In the genomic region with DNA sequence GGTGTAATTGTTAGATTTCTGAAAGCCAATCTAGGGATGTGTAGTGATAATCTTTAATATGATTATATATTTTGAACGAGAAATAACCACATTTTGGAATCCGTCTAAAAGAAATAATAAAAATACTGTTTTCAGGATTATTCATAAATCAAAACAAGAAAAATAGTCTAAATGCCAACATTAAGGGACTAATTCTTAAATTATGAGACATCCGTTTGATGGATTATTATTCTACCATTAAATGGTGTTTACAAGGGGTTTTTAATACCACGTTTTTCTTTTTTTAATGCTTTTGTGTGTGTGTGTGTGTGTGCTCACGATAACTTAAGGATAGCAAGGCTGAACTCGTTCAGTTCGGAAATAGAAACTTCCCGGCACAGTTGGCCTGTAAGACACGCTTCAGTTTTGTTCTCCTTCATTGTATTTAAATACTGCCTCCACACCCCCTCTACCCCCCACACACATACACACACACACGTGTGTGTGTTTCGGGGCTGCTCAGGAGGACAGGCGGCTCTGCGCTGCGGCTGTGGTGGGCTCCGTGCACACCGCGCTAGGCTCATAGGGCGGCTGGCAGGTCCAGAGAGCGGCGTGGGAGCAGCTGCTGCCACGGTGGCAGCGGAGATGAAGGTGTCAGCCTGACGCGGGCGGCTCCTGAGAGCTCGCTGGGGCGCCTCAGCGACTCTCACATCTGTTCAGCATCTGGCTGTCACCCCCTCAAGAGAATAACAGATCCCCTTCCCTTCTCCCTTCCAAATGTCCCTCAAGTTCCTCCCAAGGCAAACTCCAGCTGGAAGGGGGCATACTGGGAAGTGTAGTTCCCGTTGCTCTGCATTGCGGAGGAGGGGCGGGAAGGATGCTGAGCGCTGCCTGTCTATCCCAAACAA, we compare ENCODE assay signal across 8 cellular contexts. TPM values are rescaled to one million over a fixed set of nuclear protein-coding genes. Genes with fewer than 3 reads are reported as not detected.
DNase-seq lines count a peak whose midpoint lies in the region; ATAC-seq, FAIRE-seq and TF ChIP-seq lines count a peak whose summit lies in the region.

No MANE protein-coding gene starts in this region.

- ATAC-seq in Panc1 = peak; percentile 89
- peak in 1 of 2 donors; percentile 32 for ATAC-seq in lower lobe of right lung
- no peak for ATAC-seq in GM21367 (IDR thresholded peaks at IDR 0.05; ENCODE audit: unreplicated experiment)
- ATAC-seq in HG02798 (IDR thresholded peaks at IDR 0.05; ENCODE audit: poor library complexity, unreplicated experiment) = no peak

- in situ Hi-C loops in Panc1 (cut with HindIII; ENCODE audit: low pct_unique_long_range_greater_than_20kb, low sequenced_read_pairs) = no loop called here

- CTCF ChIA-PET in Panc1 (lab: Charles Lee) = interaction anchor here (0.6 kb wide), 1 partner anchor 289 kb away, joined by 3 read pairs; no protein-coding TSS in a partner anchor

- TF ChIP-seq CTCF in Panc1 (IDR thresholded peaks at IDR 0.05) (no peak), cardiac fibroblast (IDR thresholded peaks at IDR 0.05; ENCODE audit: low read depth, low read length) (no peak), lower lobe of right lung (IDR thresholded peaks at IDR 0.05) (no peak), tibial artery (IDR thresholded peaks at IDR 0.05) (no peak)

- H3K4me3 ChIP-seq in Panc1 (ENCODE audit: low read depth in 2 of 2, low read length in 2 of 2) (peak overlapping the region; percentile 37 to 40), cardiac fibroblast (replicated peaks in 1 of 2; ENCODE audit: low read depth in 2 of 2, low read length in 2 of 2) (peak overlapping the region; percentile 24 to 29), lower lobe of right lung (peak overlapping the region; percentile 46), tibial artery (peak overlapping the region; percentile 22 to 41)

- intact Hi-C loops in Panc1 (cut with micrococcal nuclease; ENCODE audit: unreplicated experiment) (no loop called here), lower lobe of right lung (cut with DNase I) (no loop called here), tibial artery (cut with DNase I; ENCODE audit: low total_unique reads) (no loop called here)

- H3K36me3 ChIP-seq in Panc1 (ENCODE audit: control insufficient read depth, insufficient read depth, low read length) (no peaks in the 10 kb centered on the region), lower lobe of right lung (no peaks in the 10 kb centered on the region), tibial artery (no peaks in the 10 kb centered on the region)

- DNase-seq in GM12892 (ENCODE audit: insufficient read length) = no peak
- no peak for DNase-seq in Panc1 (ENCODE audit: low read depth, low spot score)
- peak; percentile 17 to 29 for DNase-seq in cardiac fibroblast (ENCODE audit: low read depth in 2 of 2)
- peak; percentile 52 for DNase-seq in lower lobe of right lung
- no peak for DNase-seq in tibial artery
- DNase-seq in KG1 (lab: John Stamatoyannopoulos, UW) = no peak

- POLR2A ChIA-PET in Panc1 (lab: Charles Lee) = no interaction called here

- H3K4me1 ChIP-seq in Panc1 (ENCODE audit: control insufficient read depth, insufficient read depth, low read length) = no peaks in the 10 kb centered on the region
- peaks cover 7% of the 10 kb centered on the region for H3K4me1 ChIP-seq in lower lobe of right lung
- H3K4me1 ChIP-seq in tibial artery = peaks cover 0 to 7% (median 3%) of the 10 kb centered on the region in 4 donors

- H3K27me3 ChIP-seq in Panc1 (ENCODE audit: control insufficient read depth, insufficient read depth, low read length) (peaks cover 25% of the 10 kb centered on the region), lower lobe of right lung (ENCODE audit: low read depth) (peaks cover 57% of the 10 kb centered on the region), tibial artery (peaks cover 0 to 56% of the 10 kb centered on the region in 2 donors)

- no peak overlapping the region for H3K27ac ChIP-seq in Panc1 (ENCODE audit: low read length)
- no peak overlapping the region for H3K27ac ChIP-seq in lower lobe of right lung
- no peak overlapping the region for H3K27ac ChIP-seq in tibial artery

- H3K9me3 ChIP-seq in Panc1 (ENCODE audit: control insufficient read depth, insufficient read depth, low read depth, low read length) (no peaks in the 10 kb centered on the region), lower lobe of right lung (no peaks in the 10 kb centered on the region), tibial artery (peaks cover 0 to 2% (median 0%) of the 10 kb centered on the region in 3 donors)

- TF ChIP-seq POLR2A in GM12892 (IDR thresholded peaks at IDR 0.05; ENCODE audit: low read depth, low read length) = no peak

- peak; percentile 40 for FAIRE-seq in GM12892 (lab: Jason Lieb, UNC)

- BruUV-seq in Panc1 (replicated peaks; lab: Mats Ljungman, UMichigan) = no TSS peak

RNA-seq across cellular contexts. Expression of a gene that starts 23.0 kb away (rescaled TPM):
- polyA plus RNA-seq in GM12892 (2012; ENCODE audit: missing spikeins) = 261 TPM
- total RNA-seq in Panc1 (2021; ENCODE audit: unreplicated experiment) = 226 TPM
- polyA plus RNA-seq in Panc1 (2012; ENCODE audit: insufficient read length) = 274 TPM
- total RNA-seq in lower lobe of right lung = 129 TPM

Comparison
In these comparisons a context has a peak if more than half of its experiments do, and no peak if none do; other contexts are left out.
1. DNase-seq: peak in cardiac fibroblast (2 of 2) and lower lobe of right lung (single experiment); none in GM12892 (single experiment), Panc1 (single experiment), tibial artery (0 of 2) and KG1 (single experiment).
2. Peak in every context shown above with its lines, with median percentiles within 50 percentile points of each other: H3K4me3 ChIP-seq.